ENCODE assay signal across 16 cellular contexts in genomic region chr16:87470332-87470731, GRCh38. TPM values are rescaled to one million over a fixed set of nuclear protein-coding genes. Genes with fewer than 3 reads are reported as not detected.
DNase-seq lines count a peak whose midpoint lies in the region; ATAC-seq and TF ChIP-seq lines count a peak whose summit lies in the region.
"Had no signal": no experiment of that assay in that cellular context is flagged by ENCODE, and none has a peak within 500 bp of the region (broad histone marks: within the 10 kb centered on the region; RNA-seq: fewer than 3 reads in every experiment).

No MANE protein-coding gene starts in this region.

- no peak overlapping the region for H3K27ac Mint-ChIP-seq in neural progenitor cell
- H3K27ac Mint-ChIP-seq: B cell; CD8-positive, alpha-beta memory T cell; HFFc6 had no signal

- H3K4me2 ChIP-seq in BLaER1 treated with 17β-estradiol and CSF1 and Interleukin-3, amounts not matched to agents 10 nM and 100 nM, result peak overlapping the region in 6 of 11 experiments; percentile 4 to 71 (median 61); a peak in 9 of 22 replicates
- peak overlapping the region; percentile 5 for H3K4me2 ChIP-seq in neural progenitor cell
- H3K4me2 ChIP-seq in MM.1S (ENCODE audit: low read depth, low read length), result no peak overlapping the region
- H3K4me2 ChIP-seq: KMS-11, PC-9 had no signal

- H3K27me3 Mint-ChIP-seq in neural progenitor cell (ENCODE audit: insufficient read depth, low read depth), result no peaks in the 10 kb centered on the region
- H3K27me3 Mint-ChIP-seq: CD8-positive, alpha-beta memory T cell had no signal

- no peaks in the 10 kb centered on the region for H3K9me3 Mint-ChIP-seq in neural progenitor cell
- H3K9me3 Mint-ChIP-seq: CD8-positive, alpha-beta memory T cell; HFFc6 had no signal

- peaks cover 0 to 12% (median 0%) of the 10 kb centered on the region in 11 experiments; a peak in 5 of 22 replicates for H3K9me3 ChIP-seq in BLaER1 treated with 17β-estradiol and CSF1 and Interleukin-3, amounts not matched to agents 10 nM and 100 nM (replicated peaks in 1 of 11)
- no peaks in the 10 kb centered on the region for H3K9me3 ChIP-seq in adipocyte (ENCODE audit: control insufficient read depth, low read length)
- H3K9me3 ChIP-seq in neural progenitor cell (ENCODE audit: low read depth), result no peaks in the 10 kb centered on the region
- no peaks in the 10 kb centered on the region for H3K9me3 ChIP-seq in MM.1S (replicated peaks; ENCODE audit: insufficient read depth, low read length)

- H3K4me1 Mint-ChIP-seq in neural progenitor cell, result peaks cover 52% of the 10 kb centered on the region

- H3K79me2 ChIP-seq in neural progenitor cell (ENCODE audit: low read depth) (peaks cover 92% of the 10 kb centered on the region), MM.1S (ENCODE audit: low read length) (no peaks in the 10 kb centered on the region)

- H3F3A ChIP-seq in neural progenitor cell (ENCODE audit: low read depth) (peaks cover 12% of the 10 kb centered on the region), MM.1S (ENCODE audit: insufficient read depth, low read length) (no peaks in the 10 kb centered on the region)

- H3K36me3 ChIP-seq in BLaER1 treated with 17β-estradiol and CSF1 and Interleukin-3, amounts not matched to agents 10 nM and 100 nM, result peaks cover 0 to 25% (median 14%) of the 10 kb centered on the region in 11 experiments; a peak in 17 of 22 replicates
- H3K36me3 ChIP-seq in adipocyte (ENCODE audit: control insufficient read depth, insufficient read depth, low read length, severe bottlenecking) (no peaks in the 10 kb centered on the region), neural progenitor cell (no peaks in the 10 kb centered on the region), MM.1S (replicated peaks; ENCODE audit: insufficient read depth, low read length) (no peaks in the 10 kb centered on the region)

- no peaks in the 10 kb centered on the region for H3K36me3 Mint-ChIP-seq in neural progenitor cell

- H2AFZ ChIP-seq in neural progenitor cell (replicated peaks), result no peak overlapping the region
- H2AFZ ChIP-seq in MM.1S (ENCODE audit: low read length), result no peak overlapping the region
- H2AFZ ChIP-seq: PC-9 had no signal

- ATAC-seq in HG02970 (IDR thresholded peaks at IDR 0.05; ENCODE audit: low FRiP score, unreplicated experiment), result no peak

- peaks cover 26 to 89% (median 64%) of the 10 kb centered on the region in 11 experiments for H4K20me1 ChIP-seq in BLaER1 treated with 17β-estradiol and CSF1 and Interleukin-3, amounts not matched to agents 10 nM and 100 nM
- H4K20me1 ChIP-seq in neural progenitor cell (ENCODE audit: low read depth), result peaks cover 98% of the 10 kb centered on the region
- H4K20me1 ChIP-seq in MM.1S (ENCODE audit: insufficient read depth, low read length), result no peaks in the 10 kb centered on the region

- no peak overlapping the region for H3K4me3 ChIP-seq in BLaER1 treated with 17β-estradiol and CSF1 and Interleukin-3, amounts not matched to agents 10 nM and 100 nM
- H3K4me3 ChIP-seq in adipocyte (ENCODE audit: low read length), result no peak overlapping the region
- no peak overlapping the region for H3K4me3 ChIP-seq in neural progenitor cell
- H3K4me3 ChIP-seq in MM.1S (ENCODE audit: low read length), result no peak overlapping the region
- H3K4me3 ChIP-seq: PC-9 had no signal

- H3K27ac ChIP-seq in BLaER1 treated with 17β-estradiol and CSF1 and Interleukin-3, amounts not matched to agents 10 nM and 100 nM, result no peak overlapping the region
- H3K27ac ChIP-seq in neural progenitor cell, result no peak overlapping the region
- H3K27ac ChIP-seq in MM.1S (ENCODE audit: low read length), result no peak overlapping the region
- H3K27ac ChIP-seq: KMS-11, PC-9 had no signal

- no peak overlapping the region for H3K4me3 Mint-ChIP-seq in neural progenitor cell
- H3K4me3 Mint-ChIP-seq: B cell; CD8-positive, alpha-beta memory T cell; HFFc6 had no signal

- H3K9ac ChIP-seq in BLaER1 treated with 17β-estradiol and CSF1 and Interleukin-3, amounts not matched to agents 10 nM and 100 nM, result no peak overlapping the region
- peak overlapping the region; percentile 71 for H3K9ac ChIP-seq in adipocyte (ENCODE audit: low read length)
- H3K9ac ChIP-seq in neural progenitor cell, result no peak overlapping the region
- no peak overlapping the region for H3K9ac ChIP-seq in MM.1S (ENCODE audit: low read length)
- H3K9ac ChIP-seq: KMS-11 had no signal

- peaks cover 0 to 42% (median 0%) of the 10 kb centered on the region in 11 experiments; a peak in 4 of 22 replicates for H3K27me3 ChIP-seq in BLaER1 treated with 17β-estradiol and CSF1 and Interleukin-3, amounts not matched to agents 10 nM and 100 nM
- H3K27me3 ChIP-seq in adipocyte (replicated peaks; ENCODE audit: control insufficient read depth, insufficient read depth, low read length), result no peaks in the 10 kb centered on the region
- H3K27me3 ChIP-seq in neural progenitor cell, result no peaks in the 10 kb centered on the region
- H3K27me3 ChIP-seq in MM.1S (replicated peaks; ENCODE audit: insufficient read depth, low read length), result no peaks in the 10 kb centered on the region

- peaks cover 34 to 74% (median 70%) of the 10 kb centered on the region in 10 experiments for H3K4me1 ChIP-seq in BLaER1 treated with 17β-estradiol and CSF1 and Interleukin-3, amounts not matched to agents 10 nM and 100 nM
- peaks cover 56% of the 10 kb centered on the region for H3K4me1 ChIP-seq in adipocyte (ENCODE audit: control insufficient read depth, insufficient read depth, low read length)
- peaks cover 40% of the 10 kb centered on the region for H3K4me1 ChIP-seq in neural progenitor cell
- no peaks in the 10 kb centered on the region for H3K4me1 ChIP-seq in MM.1S (ENCODE audit: low read length)

- TF ChIP-seq CTCF in neural progenitor cell (IDR thresholded peaks at IDR 0.05) (no peak), MM.1S (IDR thresholded peaks at IDR 0.05; ENCODE audit: low read length) (no peak)

- no peaks in the 10 kb centered on the region for H3K9me2 ChIP-seq in MM.1S (replicated peaks; ENCODE audit: insufficient read depth, low read length)

- DNase-seq in HCEC 1CT, result peak; percentile 38
- no peak for DNase-seq in adipocyte (ENCODE audit: low read depth)
- peak; percentile 30 for DNase-seq in neural progenitor cell (ENCODE audit: low spot score)
- DNase-seq in MM.1S, result no peak
- DNase-seq in iPS-NIHi7 (ENCODE audit: extremely low spot score), result no peak
- DNase-seq: CD8-positive, alpha-beta memory T cell; EL; HFFc6; NCI-H1105 treated with DMSO at 0.1 percent for 48 hours; NCI-H2029; NCI-H526; PC-9 had no signal

RNA-seq across cellular contexts. Expression of gene ZCCHC14, which starts 22.5 kb away (rescaled TPM):
- 10.3 and 11.7 TPM in 2 replicates for total RNA-seq in neural progenitor cell (ENCODE audit: low replicate concordance)

Comparison
In these comparisons a context has a peak if more than half of its experiments do, and no peak if none do; other contexts are left out.
1. DNase-seq: peak in HCEC 1CT (single experiment) and neural progenitor cell (single experiment); none in adipocyte (single experiment), MM.1S (single experiment) and iPS-NIHi7 (single experiment).